In genomic region chr7:126041472-126041871, GRCh38 we compare ENCODE assay signal across 1 cellular context.
TF ChIP-seq lines count a peak whose summit lies in the region.

No MANE protein-coding gene starts in this region.

TF ChIP-seq in WTC11, 78 proteins besides CTCF, POLR2A, EP300 and RAD21 (continued from another document):
- TF ChIP-seq E2F4 (CRISPR knock-in tag; IDR thresholded peaks at IDR 0.05; ENCODE audit: borderline replicate concordance, low read depth): no peak
- no peak for TF ChIP-seq HMGXB4 (CRISPR knock-in tag; IDR thresholded peaks at IDR 0.05)
